In the genomic region with DNA sequence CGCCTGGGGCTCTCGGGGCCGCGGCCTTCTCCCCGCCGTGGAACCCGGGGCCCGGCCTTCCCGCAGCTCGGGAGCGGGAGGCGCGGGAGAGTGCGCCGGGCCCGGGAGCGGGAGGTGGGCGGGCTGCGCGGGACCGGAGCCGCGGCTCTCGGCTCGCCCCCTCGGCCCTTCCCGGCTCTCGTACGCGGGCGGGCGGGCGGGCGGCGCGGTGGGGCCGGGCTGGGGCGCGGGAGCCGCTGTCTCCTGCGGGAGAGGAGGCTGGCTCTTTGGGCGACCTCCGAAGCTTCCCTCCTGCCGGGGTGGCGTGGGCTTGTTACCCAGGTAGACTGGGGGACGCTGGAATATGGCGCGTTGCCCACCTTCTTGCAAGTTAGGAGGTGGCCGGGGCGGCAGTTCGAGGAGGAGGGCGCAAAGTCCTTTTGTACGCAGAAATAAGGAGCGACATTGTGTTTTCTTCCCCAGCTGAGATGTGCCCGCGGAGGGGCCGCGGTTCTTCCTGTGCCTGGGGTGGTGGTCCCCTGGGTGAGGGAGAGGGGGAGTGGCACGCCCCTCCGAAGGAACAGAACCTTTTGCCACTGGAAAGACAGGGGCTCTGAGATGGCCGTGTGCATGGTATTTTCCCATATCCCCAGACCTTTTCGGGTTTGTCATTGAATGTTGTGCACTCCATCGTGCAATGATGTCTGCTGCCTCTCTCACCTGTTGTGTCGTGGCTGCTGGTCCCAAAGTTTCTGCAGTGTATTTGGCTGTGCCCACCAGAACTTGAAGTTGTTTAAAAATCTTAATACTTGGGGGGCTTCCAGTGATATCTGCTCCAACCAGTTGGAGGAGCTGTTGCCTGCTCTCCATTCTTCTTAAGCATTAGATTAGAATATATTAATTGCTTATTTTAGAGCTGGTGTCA, we compare ENCODE assay signal across 8 cellular contexts. TPM values are rescaled to one million over a fixed set of nuclear protein-coding genes. Genes with fewer than 3 reads are reported as not detected.
A peak's percentile ranks its signal among the peaks of the same experiment; 100 is the strongest.
DNase-seq lines count a peak whose midpoint lies in the region; ATAC-seq and TF ChIP-seq lines count a peak whose summit lies in the region.

No MANE protein-coding gene starts in this region.

- TF ChIP-seq CTCF in BE2C (IDR thresholded peaks at IDR 0.05; ENCODE audit: low read depth, low read length) = peak; percentile 78
- peak in 2 of 3 experiments; percentile 35 to 60 for TF ChIP-seq CTCF in ascending aorta (IDR thresholded peaks at IDR 0.05)

- H3K9ac ChIP-seq in rectal smooth muscle tissue (ENCODE audit: low read length) = peak overlapping the region; percentile 89

- H3K36me3 ChIP-seq in BE2C (peaks cover 22% of the 10 kb centered on the region), ascending aorta (no peaks in the 10 kb centered on the region), rectal smooth muscle tissue (ENCODE audit: control insufficient read depth, insufficient read depth, low read length) (no peaks in the 10 kb centered on the region)

- DNase-seq in BE2C = peak; percentile 43
- DNase-seq in HT-29 (ENCODE audit: low spot score) = peak; percentile 57
- peak in 1 of 2 donors; percentile 79 for DNase-seq in ascending aorta (ENCODE audit: low spot score in 2 of 2)
- peak; percentile 16 for DNase-seq in hepatic stellate cell (ENCODE audit: low spot score)
- no peak for DNase-seq in GM19238 (ENCODE audit: insufficient read length, low spot score)

- peak; percentile 2 for ATAC-seq in GM19328 (IDR thresholded peaks at IDR 0.05; ENCODE audit: unreplicated experiment)
- ATAC-seq in SK-N-SH treated with all-trans-retinoic acid at 6 μM for 48 hours = peak; percentile 33

- H3K27ac ChIP-seq in ascending aorta = peak overlapping the region; percentile 93 to 99
- peak overlapping the region; percentile 97 for H3K27ac ChIP-seq in rectal smooth muscle tissue (ENCODE audit: low read depth, low read length)

- H3K9me3 ChIP-seq in BE2C (no peaks in the 10 kb centered on the region), ascending aorta (no peaks in the 10 kb centered on the region)

- H3K4me1 ChIP-seq in BE2C = 0 out of 2 replicates have a peak, but pooled peaks cover 4% of the 10 kb centered on the region
- H3K4me1 ChIP-seq in ascending aorta = peaks cover 6 to 30% of the 10 kb centered on the region in 2 donors
- H3K4me1 ChIP-seq in rectal smooth muscle tissue (ENCODE audit: control insufficient read depth, insufficient read depth, low read length) = peaks cover 16% of the 10 kb centered on the region

- H3K27me3 ChIP-seq in BE2C (no peaks in the 10 kb centered on the region), ascending aorta (no peaks in the 10 kb centered on the region), rectal smooth muscle tissue (ENCODE audit: control insufficient read depth, insufficient read depth, low read length) (no peaks in the 10 kb centered on the region)

- intact Hi-C loops in ascending aorta (cut with DNase I) = loop anchor here (2.0 to 5.0 kb wide), 3 partner anchors 180 to 390 kb away; no protein-coding TSS in a partner anchor

- peak overlapping the region; percentile 84 for H3K4me3 ChIP-seq in BE2C (ENCODE audit: low read depth, low read length)
- H3K4me3 ChIP-seq in ascending aorta = peak overlapping the region; percentile 69 to 91
- peak overlapping the region; percentile 98 for H3K4me3 ChIP-seq in rectal smooth muscle tissue (ENCODE audit: low read length)

TF ChIP-seq in SK-N-SH treated with all-trans-retinoic acid at 6 μM for 48 hours, 23 proteins besides CTCF, POLR2A, EP300 and RAD21:
- TF ChIP-seq ZNF70 (CRISPR knock-in tag; IDR thresholded peaks at IDR 0.05) = no peak
- TF ChIP-seq ESRRG (CRISPR knock-in tag; IDR thresholded peaks at IDR 0.05) = no peak
- TF ChIP-seq GLIS3 (CRISPR knock-in tag; IDR thresholded peaks at IDR 0.05) = no peak
- TF ChIP-seq PPARA (CRISPR knock-in tag; IDR thresholded peaks at IDR 0.05; ENCODE audit: borderline replicate concordance) = no peak
- no peak for TF ChIP-seq ZFP30 (CRISPR knock-in tag; IDR thresholded peaks at IDR 0.05)
- TF ChIP-seq BACH2 (CRISPR knock-in tag; IDR thresholded peaks at IDR 0.05; ENCODE audit: borderline replicate concordance) = no peak
- TF ChIP-seq ZNF8 (CRISPR knock-in tag; IDR thresholded peaks at IDR 0.05) = no peak
- TF ChIP-seq, protein P1, sequence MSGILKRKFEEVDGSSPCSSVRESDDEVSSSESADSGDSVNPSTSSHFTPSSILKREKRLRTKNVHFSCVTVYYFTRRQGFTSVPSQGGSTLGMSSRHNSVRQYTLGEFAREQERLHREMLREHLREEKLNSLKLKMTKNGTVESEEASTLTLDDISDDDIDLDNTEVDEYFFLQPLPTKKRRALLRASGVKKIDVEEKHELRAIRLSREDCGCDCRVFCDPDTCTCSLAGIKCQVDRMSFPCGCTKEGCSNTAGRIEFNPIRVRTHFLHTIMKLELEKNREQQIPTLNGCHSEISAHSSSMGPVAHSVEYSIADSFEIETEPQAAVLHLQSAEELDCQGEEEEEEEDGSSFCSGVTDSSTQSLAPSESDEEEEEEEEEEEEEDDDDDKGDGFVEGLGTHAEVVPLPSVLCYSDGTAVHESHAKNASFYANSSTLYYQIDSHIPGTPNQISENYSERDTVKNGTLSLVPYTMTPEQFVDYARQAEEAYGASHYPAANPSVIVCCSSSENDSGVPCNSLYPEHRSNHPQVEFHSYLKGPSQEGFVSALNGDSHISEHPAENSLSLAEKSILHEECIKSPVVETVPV (CRISPR knock-in tag; IDR thresholded peaks at IDR 0.05) = no peak

RNA-seq across cellular contexts. Expression of gene NRF1, which starts 0.8 kb away (rescaled TPM):
- polyA plus RNA-seq in BE2C (2012; ENCODE audit: insufficient read depth, insufficient read length, low read depth) = 19.9 TPM
- 10.5 and 13.1 TPM in 2 replicates for total RNA-seq in HT-29 (2014; rRNA removed; shearing (Covaris generic))
- total RNA-seq in ascending aorta = 3.1 TPM
